23 cellular contexts compared by ENCODE assay signal in the genomic region with DNA sequence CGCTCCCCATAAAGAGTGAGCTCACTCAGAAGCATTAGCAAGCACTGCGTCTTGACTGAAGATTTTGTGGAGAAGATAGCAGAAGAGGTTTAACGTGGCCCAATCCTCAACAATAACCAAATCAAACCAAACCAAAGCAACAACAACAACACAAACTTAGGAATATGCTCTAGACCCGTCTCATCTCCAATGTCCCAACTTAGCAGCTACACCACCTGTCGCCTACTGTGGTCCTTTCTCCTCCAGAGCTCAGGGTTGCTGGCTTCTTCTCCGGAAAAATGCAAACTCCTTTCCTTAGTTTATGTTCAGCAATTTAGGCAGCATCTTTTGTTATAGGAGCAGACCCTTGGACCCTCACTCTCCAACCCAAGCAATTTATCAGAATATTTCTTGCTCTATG.
"Had no signal": no experiment of that assay in that cellular context is flagged by ENCODE, and none has a peak within 500 bp of the region (broad histone marks: within the 10 kb centered on the region; RNA-seq: fewer than 3 reads in every experiment).

No MANE protein-coding gene starts in this region.

- DNase-seq: colonic mucosa; cortex of kidney; dermis blood vessel endothelial cell; effector CD4-positive, alpha-beta T cell; effector CD8-positive, alpha-beta T cell; effector memory CD4-positive, alpha-beta T cell; effector memory CD8-positive, alpha-beta T cell; endodermal cell; erythroblast; esophagus squamous epithelium; foreskin fibroblast; foreskin keratinocyte; foreskin melanocyte; gastrocnemius medialis; glutamatergic neuron; head of caudate nucleus; heart left ventricle; heart right ventricle had no signal

- H3K36me3 ChIP-seq: colonic mucosa, esophagus muscularis mucosa, esophagus squamous epithelium, gastrocnemius medialis, gastroesophageal sphincter, heart left ventricle, heart right ventricle had no signal

- ATAC-seq: effector memory CD8-positive, alpha-beta T cell; esophagus mucosa; foreskin keratinocyte; gastrocnemius medialis; gastroesophageal sphincter; heart left ventricle; heart right ventricle had no signal

- H3K27me3 ChIP-seq: colonic mucosa, esophagus squamous epithelium, gastrocnemius medialis, heart left ventricle, heart right ventricle had no signal

- H3K4me1 ChIP-seq: colonic mucosa, esophagus muscularis mucosa, esophagus squamous epithelium, gastrocnemius medialis, gastroesophageal sphincter, heart left ventricle, heart right ventricle had no signal

- H3K4me3 ChIP-seq: colonic mucosa, coronary artery, esophagus muscularis mucosa, esophagus squamous epithelium, gastrocnemius medialis, gastroesophageal sphincter, heart left ventricle, heart right ventricle had no signal

- H3K9me3 ChIP-seq: colonic mucosa, esophagus squamous epithelium, gastrocnemius medialis, gastroesophageal sphincter, heart right ventricle had no signal

- H3K27ac ChIP-seq: colonic mucosa, coronary artery, epithelial cell of prostate, esophagus muscularis mucosa, esophagus squamous epithelium, foreskin keratinocyte, gastrocnemius medialis, gastroesophageal sphincter, heart left ventricle, heart right ventricle had no signal
